Comparison of ENCODE assay signal across 18 cellular contexts in the genomic region with DNA sequence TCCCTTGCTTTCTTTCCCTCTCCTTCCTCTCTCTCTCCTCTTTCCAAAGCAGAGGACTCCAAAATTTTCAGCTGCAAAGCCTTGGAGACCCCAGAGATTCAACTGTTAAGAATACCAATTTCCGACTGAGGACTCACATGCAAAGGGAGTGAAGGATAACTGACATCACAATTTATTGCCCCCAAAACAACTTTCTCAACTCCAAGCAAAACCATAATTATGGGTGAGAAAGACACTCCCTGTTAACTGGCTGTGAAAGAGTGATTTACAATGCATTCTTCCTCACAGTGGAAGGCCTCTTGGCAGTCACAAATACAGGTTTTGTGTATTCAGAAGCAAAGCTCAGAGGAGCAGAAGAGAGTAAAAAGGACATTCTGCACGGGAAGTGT.
DNase-seq lines count a peak whose midpoint lies in the region; FAIRE-seq and TF ChIP-seq lines count a peak whose summit lies in the region.
"Had no signal": no experiment of that assay in that cellular context is flagged by ENCODE, and none has a peak within 500 bp of the region (broad histone marks: within the 10 kb centered on the region; RNA-seq: fewer than 3 reads in every experiment).

No MANE protein-coding gene starts in this region.

- H3K9ac ChIP-seq in iPS-20b (ENCODE audit: low read depth, low read length) (peak overlapping the region; percentile 31; the same call in 1 of the 2 replicates), kidney (ENCODE audit: low read length in 2 of 2) (no peak overlapping the region)

- H3K9me3 ChIP-seq in iPS-20b (ENCODE audit: insufficient read depth, low read depth, low read length) = no peaks in the 10 kb centered on the region
- H3K9me3 ChIP-seq in kidney (ENCODE audit: control insufficient read depth in 1 of 2, low read length in 2 of 2) = no peaks in the 10 kb centered on the region
- H3K9me3 ChIP-seq: stomach had no signal

- DNase-seq in NCI-H748 (lab: John Stamatoyannopoulos, UW; ENCODE audit: unreplicated experiment) = peak; percentile 68
- DNase-seq in NCI-H748 treated with DMSO at 0.1 percent for 48 hours (lab: John Stamatoyannopoulos, UW) = no peak
- DNase-seq in NOMO-1 treated with DMSO at 0.1 percent for 48 hours (lab: John Stamatoyannopoulos, UW; ENCODE audit: unreplicated experiment) = peak; percentile 97
- peak; percentile 32 for DNase-seq in superior temporal gyrus (ENCODE audit: extremely low spot score)
- no peak for DNase-seq in hepatic stellate cell (ENCODE audit: low spot score)
- no peak for DNase-seq in kidney
- DNase-seq in erythroblast (lab: John Stamatoyannopoulos, UW) = no peak
- DNase-seq: activated CD4-positive, alpha-beta memory T cell treated with anti-CD3 and anti-CD28 coated beads, Interleukin-2, amount 10 ng/mL, durations not matched to agents 7 days and 5 days; DND-41; effector CD4-positive, alpha-beta T cell; left ventricle myocardium superior; stomach; T-cell had no signal

- intact Hi-C loops in kidney (cut with DNase I) = no loop called here

- H3K4me3 ChIP-seq in iPS-20b (ENCODE audit: low read length) (peak overlapping the region; percentile 21; the same call in 1 of the 2 replicates), kidney (ENCODE audit: low read length in 2 of 2) (no peak overlapping the region)
- H3K4me3 ChIP-seq: stomach had no signal

- no peak for TF ChIP-seq POLR2A in erythroblast (IDR thresholded peaks at IDR 0.05; ENCODE audit: low read length)

- H3K27ac ChIP-seq in iPS-20b (ENCODE audit: low read length) = no peak overlapping the region
- no peak overlapping the region for H3K27ac ChIP-seq in kidney (ENCODE audit: low read depth in 2 of 2, low read length in 2 of 2)
- H3K27ac ChIP-seq: stomach, VCaP had no signal

- H3K36me3 ChIP-seq in iPS-20b (ENCODE audit: insufficient read depth, low read depth, low read length) = no peaks in the 10 kb centered on the region
- no peaks in the 10 kb centered on the region for H3K36me3 ChIP-seq in kidney (ENCODE audit: control insufficient read depth in 1 of 2, insufficient read depth in 2 of 2, low read length in 2 of 2)
- H3K36me3 ChIP-seq: stomach had no signal

- no peak for FAIRE-seq in kidney (lab: Jason Lieb, UNC)
- FAIRE-seq: A204.1, bronchial epithelial cell, urothelium cell line had no signal

- TF ChIP-seq CTCF in kidney (IDR thresholded peaks at IDR 0.05; ENCODE audit: borderline replicate concordance, extremely low read depth, insufficient read depth) = no peak

- no peaks in the 10 kb centered on the region for H3K27me3 ChIP-seq in iPS-20b (ENCODE audit: insufficient read depth, low read length)
- H3K27me3 ChIP-seq: stomach had no signal

- H3K4me1 ChIP-seq in iPS-20b (ENCODE audit: insufficient read depth, low read length) (peaks cover 15% of the 10 kb centered on the region; the same call in 1 of the 2 replicates), kidney (ENCODE audit: control insufficient read depth in 1 of 2, insufficient read depth in 1 of 2, low read depth in 1 of 2, low read length in 2 of 2) (no peaks in the 10 kb centered on the region)
- H3K4me1 ChIP-seq: stomach had no signal

Comparison
In these comparisons a context has a peak if more than half of its experiments do, and no peak if none do; other contexts are left out.
1. DNase-seq: peak in NCI-H748 (single experiment), NOMO-1 treated with DMSO at 0.1 percent for 48 hours (single experiment) and superior temporal gyrus (single experiment); none in NCI-H748 treated with DMSO at 0.1 percent for 48 hours (single experiment), hepatic stellate cell (single experiment), kidney (single experiment) and erythroblast (0 of 2).